ENCODE assay signal across 7 cellular contexts in the genomic region with DNA sequence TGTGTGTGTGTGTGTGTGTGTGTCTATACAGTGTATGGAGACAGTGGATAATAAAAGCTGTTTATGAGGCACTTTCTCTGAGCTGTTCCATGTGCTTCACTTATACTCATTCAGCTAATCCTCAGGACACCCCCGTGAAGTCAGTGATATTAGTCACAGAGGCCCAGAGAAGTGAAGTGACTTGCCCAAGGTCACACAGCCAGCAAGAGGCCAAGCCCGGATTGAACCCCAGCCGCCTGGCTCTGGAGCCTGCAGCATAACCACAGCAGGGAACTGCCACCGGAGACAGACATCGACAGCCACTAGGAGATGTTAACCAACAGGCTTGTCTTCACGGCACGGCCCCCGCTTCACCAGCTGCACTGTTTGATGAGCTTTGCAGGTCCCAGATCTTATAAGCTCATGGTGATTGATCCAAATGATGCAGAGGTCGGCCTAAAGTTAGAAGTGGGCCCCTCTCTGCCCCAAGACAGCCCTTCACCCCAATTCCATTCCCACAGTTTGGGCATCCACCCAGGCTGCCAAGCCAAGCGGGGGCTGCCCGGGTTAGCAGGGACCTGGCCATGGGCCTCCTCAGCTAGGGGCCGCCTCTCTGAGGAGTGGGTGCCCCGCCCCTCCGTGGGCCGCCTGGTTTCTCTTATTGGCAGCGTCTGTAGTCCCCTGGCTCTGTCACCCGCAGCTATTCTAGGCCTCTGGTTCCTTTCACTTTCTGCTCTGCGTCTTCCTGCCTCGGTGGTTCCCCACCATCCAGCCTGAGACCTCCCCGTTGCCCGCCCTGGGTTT. TPM values are rescaled to one million over a fixed set of nuclear protein-coding genes. Genes with fewer than 3 reads are reported as not detected.
A peak's percentile ranks its signal among the peaks of the same experiment; 100 is the strongest.
DNase-seq lines count a peak whose midpoint lies in the region; ATAC-seq lines count a peak whose summit lies in the region.

No MANE protein-coding gene starts in this region.

- peak; percentile 79 for ATAC-seq in GM19372 (IDR thresholded peaks at IDR 0.05; ENCODE audit: low read depth, unreplicated experiment)
- ATAC-seq in HG03442 (IDR thresholded peaks at IDR 0.05; ENCODE audit: unreplicated experiment) = peak; percentile 86
- peak; percentile 30 for ATAC-seq in Right ventricle myocardium superior (ENCODE audit: poor library complexity)

- H3K9me3 Mint-ChIP-seq in activated CD4-positive, alpha-beta memory T cell treated with anti-CD3 and anti-CD28 coated beads for 36 hours = no peaks in the 10 kb centered on the region

- peak overlapping the region; percentile 99 for H3K27ac Mint-ChIP-seq in activated CD4-positive, alpha-beta memory T cell treated with anti-CD3 and anti-CD28 coated beads for 36 hours

- CTCF ChIA-PET in activated CD4-positive, alpha-beta memory T cell treated with anti-CD3 and anti-CD28 coated beads for 36 hours (lab: Charles Lee) = interaction anchor here (0.8 to 2.4 kb wide), 21 partner anchors 8 to 270 kb away, joined by 3 to 24 read pairs (median 5); partner anchors contain the start of gene SOCS1

- peak overlapping the region; percentile 71 for H3K4me3 Mint-ChIP-seq in activated CD4-positive, alpha-beta memory T cell treated with anti-CD3 and anti-CD28 coated beads for 36 hours

- no peaks in the 10 kb centered on the region for H3K27me3 Mint-ChIP-seq in activated CD4-positive, alpha-beta memory T cell treated with anti-CD3 and anti-CD28 coated beads for 36 hours

- H3K36me3 Mint-ChIP-seq in activated CD4-positive, alpha-beta memory T cell treated with anti-CD3 and anti-CD28 coated beads for 36 hours = peaks cover 2% of the 10 kb centered on the region

- POLR2A ChIA-PET in activated CD4-positive, alpha-beta memory T cell treated with anti-CD3 and anti-CD28 coated beads for 36 hours (lab: Charles Lee) = interaction anchor here (0.6 to 3.7 kb wide), 31 partner anchors 8 to 481 kb away, joined by 3 to 129 read pairs (median 6); partner anchors contain the start of genes NUBP1 and SOCS1

- intact Hi-C loops in activated CD4-positive, alpha-beta memory T cell treated with anti-CD3 and anti-CD28 coated beads for 36 hours (cut with micrococcal nuclease) = loop anchor here (1.0 to 2.0 kb wide), 13 partner anchors 8 to 260 kb away; no protein-coding TSS in a partner anchor
- intact Hi-C loops in Right ventricle myocardium superior (cut with DNase I) = no loop called here

- H3K4me1 Mint-ChIP-seq in activated CD4-positive, alpha-beta memory T cell treated with anti-CD3 and anti-CD28 coated beads for 36 hours (ENCODE audit: low read depth) = peaks cover 64% of the 10 kb centered on the region

- DNase-seq in activated CD4-positive, alpha-beta memory T cell treated with anti-CD3 and anti-CD28 coated beads for 36 hours = peak; percentile 92
- DNase-seq in Right ventricle myocardium superior (peak; percentile 56), NCI-H2171 (lab: John Stamatoyannopoulos, UW) (no peak), mesenteric fat pad (ENCODE audit: low spot score) (no peak)
- peak; percentile 49 to 52 for DNase-seq in stimulated activated CD8-positive, alpha-beta memory T cell treated with anti-CD3 and anti-CD28 coated beads, Interleukin-2, amount 100 ng/mL, for 1 hour (ENCODE audit: low read depth in 2 of 2)

RNA-seq across cellular contexts. Expression of gene SOCS1, which starts 30.9 kb away (rescaled TPM):
- 100 to 1,000 TPM; 146 to 152 TPM for total RNA-seq in activated CD4-positive, alpha-beta memory T cell treated with anti-CD3 and anti-CD28 coated beads for 36 hours
- 3.7 TPM for total RNA-seq in Right ventricle myocardium superior
- 35.0 TPM for total RNA-seq in mesenteric fat pad

RNA-seq across cellular contexts. Expression of gene TNP2, which starts 44.0 kb away (rescaled TPM):
- total RNA-seq in activated CD4-positive, alpha-beta memory T cell treated with anti-CD3 and anti-CD28 coated beads for 36 hours = not detected
- not detected for total RNA-seq in Right ventricle myocardium superior
- total RNA-seq in mesenteric fat pad = not detected

RNA-seq across cellular contexts. Expression of gene PRM3, which starts 48.3 kb away (rescaled TPM):
- total RNA-seq in activated CD4-positive, alpha-beta memory T cell treated with anti-CD3 and anti-CD28 coated beads for 36 hours = not detected
- total RNA-seq in Right ventricle myocardium superior = not detected
- not detected for total RNA-seq in mesenteric fat pad

RNA-seq across cellular contexts. Expression of gene PRM2, which starts 51.2 kb away (rescaled TPM):
- not detected for total RNA-seq in activated CD4-positive, alpha-beta memory T cell treated with anti-CD3 and anti-CD28 coated beads for 36 hours
- not detected for total RNA-seq in Right ventricle myocardium superior
- not detected for total RNA-seq in mesenteric fat pad

RNA-seq across cellular contexts. Expression of gene PRM1, which starts 56.0 kb away (rescaled TPM):
- not detected for total RNA-seq in activated CD4-positive, alpha-beta memory T cell treated with anti-CD3 and anti-CD28 coated beads for 36 hours
- not detected for total RNA-seq in Right ventricle myocardium superior
- not detected for total RNA-seq in mesenteric fat pad

Comparison
In these comparisons a context has a peak if more than half of its experiments do, and no peak if none do; other contexts are left out.
1. ATAC-seq: peak in every context shown above with its lines; median percentile 86 in HG03442; 79 in GM19372; 30 in Right ventricle myocardium superior.
2. DNase-seq: peak in activated CD4-positive, alpha-beta memory T cell treated with anti-CD3 and anti-CD28 coated beads for 36 hours (single experiment), Right ventricle myocardium superior (single experiment) and stimulated activated CD8-positive, alpha-beta memory T cell treated with anti-CD3 and anti-CD28 coated beads, Interleukin-2, amount 100 ng/mL, for 1 hour (2 of 2); none in NCI-H2171 (single experiment) and mesenteric fat pad (single experiment).